ENCODE assay signal across 20 cellular contexts in genomic region chr11:74412733-74413359, GRCh38. TPM values are rescaled to one million over a fixed set of nuclear protein-coding genes. Genes with fewer than 3 reads are reported as not detected.
DNase-seq lines count a peak whose midpoint lies in the region; ATAC-seq, FAIRE-seq and TF ChIP-seq lines count a peak whose summit lies in the region.
"Had no signal": no experiment of that assay in that cellular context is flagged by ENCODE, and none has a peak within 500 bp of the region (broad histone marks: within the 10 kb centered on the region; RNA-seq: fewer than 3 reads in every experiment).

No MANE protein-coding gene starts in this region.

- H3K9me2 ChIP-seq in SK-N-SH: no peaks in the 10 kb centered on the region

- BruUV-seq in MCF 10A (replicated peaks; lab: Mats Ljungman, UMichigan): no TSS peak

- H4K20me1 ChIP-seq in astrocyte (ENCODE audit: insufficient read depth, low read length) (no peaks in the 10 kb centered on the region), SK-N-SH (ENCODE audit: insufficient read depth) (no peaks in the 10 kb centered on the region)

- TF ChIP-seq RAD21 in SK-N-SH (IDR thresholded peaks at IDR 0.05; ENCODE audit: low read length): no peak

- H3K27ac ChIP-seq in breast epithelium (no peak overlapping the region), astrocyte (ENCODE audit: low read depth, low read length) (no peak overlapping the region), SK-N-SH (ENCODE audit: low read depth in 2 of 2, low read length in 1 of 2) (no peak overlapping the region)
- H3K27ac ChIP-seq: HL-60 had no signal

- no peak overlapping the region for H3K4me3 Mint-ChIP-seq in MCF 10A (ENCODE audit: unreplicated experiment)
- H3K4me3 Mint-ChIP-seq in astrocyte (ENCODE audit: unreplicated experiment): no peak overlapping the region
- H3K4me3 Mint-ChIP-seq: HFFc6 had no signal

- H3K79me2 ChIP-seq in astrocyte (ENCODE audit: insufficient read depth, low read length) (no peaks in the 10 kb centered on the region), SK-N-SH (ENCODE audit: insufficient read depth) (no peaks in the 10 kb centered on the region)

- no peak for FAIRE-seq in astrocyte (lab: Jason Lieb, UNC)
- FAIRE-seq: GM19239, HepG2 had no signal

- intact Hi-C loops in breast epithelium (cut with DNase I; ENCODE audit: low total_unique reads): no loop called here
- intact Hi-C loops in MCF 10A (cut with micrococcal nuclease): no loop called here

- H3K36me3 ChIP-seq in breast epithelium: no peaks in the 10 kb centered on the region
- no peaks in the 10 kb centered on the region for H3K36me3 ChIP-seq in astrocyte (ENCODE audit: insufficient read depth, low read length)
- H3K36me3 ChIP-seq in SK-N-SH (replicated peaks in 1 of 2; ENCODE audit: control insufficient read depth in 1 of 2, insufficient read depth in 2 of 2, low read length in 1 of 2): no peaks in the 10 kb centered on the region
- H3K36me3 ChIP-seq: BE2C had no signal

- ATAC-seq in GM21786 (IDR thresholded peaks at IDR 0.05; ENCODE audit: unreplicated experiment): no peak
- ATAC-seq: HepG2 had no signal

- no peak for TF ChIP-seq POLR2A in breast epithelium (IDR thresholded peaks at IDR 0.05)

- H3K27me3 ChIP-seq in breast epithelium (no peaks in the 10 kb centered on the region), astrocyte (ENCODE audit: insufficient read depth, low read length) (no peaks in the 10 kb centered on the region), SK-N-SH (ENCODE audit: insufficient read depth) (no peaks in the 10 kb centered on the region)
- H3K27me3 ChIP-seq: BE2C had no signal

- H3K27me3 Mint-ChIP-seq in MCF 10A (ENCODE audit: insufficient read depth, unreplicated experiment): no peaks in the 10 kb centered on the region
- H3K27me3 Mint-ChIP-seq in astrocyte (ENCODE audit: low read depth, unreplicated experiment): no peaks in the 10 kb centered on the region

- H3K9ac ChIP-seq in astrocyte (ENCODE audit: low read length) (no peak overlapping the region), SK-N-SH (no peak overlapping the region)

- H3K27ac Mint-ChIP-seq in MCF 10A (ENCODE audit: low read depth, unreplicated experiment) (no peak overlapping the region), astrocyte (ENCODE audit: unreplicated experiment) (no peak overlapping the region)
- H3K27ac Mint-ChIP-seq: HFFc6 had no signal

- TF ChIP-seq CTCF in breast epithelium (IDR thresholded peaks at IDR 0.05) (no peak), MCF 10A (IDR thresholded peaks at IDR 0.05; ENCODE audit: unreplicated experiment) (no peak), astrocyte (IDR thresholded peaks at IDR 0.05; ENCODE audit: insufficient read depth, low read depth, low read length) (no peak), SK-N-SH (IDR thresholded peaks at IDR 0.05) (no peak)

- H3F3A ChIP-seq in SK-N-SH (replicated peaks; ENCODE audit: insufficient read depth): peaks cover 3% of the 10 kb centered on the region

- H3K36me3 Mint-ChIP-seq in MCF 10A (ENCODE audit: insufficient read depth, unreplicated experiment) (no peaks in the 10 kb centered on the region), astrocyte (ENCODE audit: low read depth, unreplicated experiment) (no peaks in the 10 kb centered on the region)

- H2AFZ ChIP-seq in astrocyte (ENCODE audit: low read depth, low read length) (peak overlapping the region; percentile 21), SK-N-SH (ENCODE audit: low read depth) (no peak overlapping the region)

- TF ChIP-seq EP300 in SK-N-SH (IDR thresholded peaks at IDR 0.05; ENCODE audit: borderline replicate concordance in 1 of 2, low read depth in 1 of 2, low read length in 1 of 2): no peak

- H3K9me3 ChIP-seq in breast epithelium (no peaks in the 10 kb centered on the region), astrocyte (ENCODE audit: insufficient read depth, low read depth, low read length) (no peaks in the 10 kb centered on the region), SK-N-SH (no peaks in the 10 kb centered on the region)
- H3K9me3 ChIP-seq: BE2C had no signal

- 88% methylated on average over 11 of the region's 11 CpGs for WGBS in SK-N-SH (ENCODE audit: low lambda C conversion rate)

- peak overlapping the region in 2 of 3 donors; percentile 22 to 29 for H3K4me3 ChIP-seq in breast epithelium
- no peak overlapping the region for H3K4me3 ChIP-seq in astrocyte (ENCODE audit: insufficient read depth, low read depth, low read length)
- no peak overlapping the region for H3K4me3 ChIP-seq in SK-N-SH (ENCODE audit: low read depth in 2 of 2, low read length in 1 of 2)

- H3K4me1 ChIP-seq in breast epithelium (peaks cover 0 to 8% of the 10 kb centered on the region in 2 donors), astrocyte (ENCODE audit: insufficient read depth, low read length) (peaks cover 12% of the 10 kb centered on the region), SK-N-SH (ENCODE audit: control insufficient read depth in 1 of 2, insufficient read depth in 2 of 2, low read depth in 1 of 2, low read length in 1 of 2) (peaks cover 0 to 6% of the 10 kb centered on the region in 2 experiments; a peak in 3 of 4 replicates)
- H3K4me1 ChIP-seq: BE2C had no signal

- CTCF ChIA-PET in MCF 10A (lab: Yijun Ruan, JAX) (no interaction called here), SK-N-SH (lab: Yijun Ruan, JAX) (interaction anchor here (1.0 to 1.2 kb wide), 2 partner anchors 24 to 313 kb away, joined by 3 read pairs; no protein-coding TSS in a partner anchor)

- no peak for DNase-seq in breast epithelium (ENCODE audit: low spot score in 2 of 2)
- no peak for DNase-seq in MCF 10A (ENCODE audit: unreplicated experiment)
- DNase-seq in astrocyte (ENCODE audit: low read depth): no peak
- DNase-seq in kidney tubule cell (ENCODE audit: low spot score): peak; percentile 66
- no peak for DNase-seq in NCI-H524 treated with DMSO at 0.1 percent for 48 hours (lab: John Stamatoyannopoulos, UW)
- no peak for DNase-seq in SK-N-SH
- DNase-seq: BE2C; H7; HFFc6; KBM-7; NCI-H1105 treated with DMSO at 0.1 percent for 48 hours; NCI-H2029 treated with DMSO at 0.1 percent for 48 hours; NCI-H226; NCI-H510A treated with DMSO at 0.1 percent for 48 hours; NCI-H774; NK-92 treated with Interleukin-12 subunit alpha and Interleukin-12 subunit beta, amount 100 ng/mL, for 24 hours had no signal

- POLR2A ChIA-PET in MCF 10A (lab: Yijun Ruan, JAX): interaction anchor here (1.1 to 1.4 kb wide), 2 partner anchors 9 to 14 kb away, joined by 4 to 6 read pairs; partner anchors contain the start of gene PGM2L1
- POLR2A ChIA-PET in SK-N-SH (lab: Yijun Ruan, JAX): no interaction called here

- H3K9me3 Mint-ChIP-seq in MCF 10A (ENCODE audit: unreplicated experiment) (no peaks in the 10 kb centered on the region), astrocyte (ENCODE audit: unreplicated experiment) (no peaks in the 10 kb centered on the region)
- H3K9me3 Mint-ChIP-seq: HFFc6 had no signal

- H3K4me2 ChIP-seq in astrocyte (ENCODE audit: low read length): no peak overlapping the region
- no peak overlapping the region for H3K4me2 ChIP-seq in SK-N-SH

- H3K4me1 Mint-ChIP-seq in MCF 10A (ENCODE audit: insufficient read depth, unreplicated experiment) (peaks cover 14% of the 10 kb centered on the region), astrocyte (ENCODE audit: low read depth, unreplicated experiment) (peaks cover 21% of the 10 kb centered on the region)

TF ChIP-seq in SK-N-SH, 30 proteins besides CTCF, POLR2A, EP300 and RAD21 (continues in another document):
- TF ChIP-seq FOXJ3 (CRISPR knock-in tag; IDR thresholded peaks at IDR 0.05) (no peak), TAF1 (IDR thresholded peaks at IDR 0.05; ENCODE audit: borderline replicate concordance, low read depth, low read length) (no peak), MXI1 (IDR thresholded peaks at IDR 0.05; ENCODE audit: low read depth, low read length) (no peak), NFIC (IDR thresholded peaks at IDR 0.05; ENCODE audit: borderline replicate concordance) (no peak), ELF1 (IDR thresholded peaks at IDR 0.05) (no peak), SMC3 (IDR thresholded peaks at IDR 0.05; ENCODE audit: low read depth, low read length) (no peak), MEF2A (IDR thresholded peaks at IDR 0.05; ENCODE audit: borderline replicate concordance, low read depth) (no peak), NRF1 (IDR thresholded peaks at IDR 0.05; ENCODE audit: low read depth, low read length) (no peak), USF1 (IDR thresholded peaks at IDR 0.05; ENCODE audit: borderline replicate concordance, low read depth) (no peak), YY1 (IDR thresholded peaks at IDR 0.05; ENCODE audit: low read depth) (no peak), GATA2 (CRISPR knock-in tag; IDR thresholded peaks at IDR 0.05) (no peak), FOSL2 (IDR thresholded peaks at IDR 0.05; ENCODE audit: borderline replicate concordance, low read depth) (no peak), RXRA (IDR thresholded peaks at IDR 0.05; ENCODE audit: borderline replicate concordance, low read depth) (no peak), RCOR1 (IDR thresholded peaks at IDR 0.05; ENCODE audit: low read length) (no peak)
- TF ChIP-seq, protein P1, sequence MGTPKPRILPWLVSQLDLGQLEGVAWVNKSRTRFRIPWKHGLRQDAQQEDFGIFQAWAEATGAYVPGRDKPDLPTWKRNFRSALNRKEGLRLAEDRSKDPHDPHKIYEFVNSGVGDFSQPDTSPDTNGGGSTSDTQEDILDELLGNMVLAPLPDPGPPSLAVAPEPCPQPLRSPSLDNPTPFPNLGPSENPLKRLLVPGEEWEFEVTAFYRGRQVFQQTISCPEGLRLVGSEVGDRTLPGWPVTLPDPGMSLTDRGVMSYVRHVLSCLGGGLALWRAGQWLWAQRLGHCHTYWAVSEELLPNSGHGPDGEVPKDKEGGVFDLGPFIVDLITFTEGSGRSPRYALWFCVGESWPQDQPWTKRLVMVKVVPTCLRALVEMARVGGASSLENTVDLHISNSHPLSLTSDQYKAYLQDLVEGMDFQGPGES (IDR thresholded peaks at IDR 0.05; ENCODE audit: low read depth, low read length): no peak

RNA-seq across cellular contexts. Expression of gene PGM2L1, which starts 14.6 kb away (rescaled TPM):
- 10 to 100 TPM in 1 of 3 donors, 1 to 10 TPM in 2; 2.1 to 13.5 (median 6.6) TPM for total RNA-seq in breast epithelium
- 0.59 and 0.75 TPM in 2 replicates for total RNA-seq in MCF 10A (2022)
- 41.0 and 43.6 TPM in 2 replicates for total RNA-seq in astrocyte
- 0.90 and 1.0 TPM in 2 replicates for polyA plus RNA-seq in SK-N-SH (2012; rRNA removed)
- 1.2 and 1.4 TPM in 2 replicates for polyA plus RNA-seq in SK-N-SH (2012; cell fraction: cytosol; rRNA removed)
- 1.4 and 1.6 TPM in 2 replicates for polyA plus RNA-seq in SK-N-SH (2012; cell fraction: nucleus; rRNA removed)

RNA-seq across cellular contexts. Expression of gene KCNE3, which starts 54.5 kb away (rescaled TPM):
- total RNA-seq in breast epithelium (10 to 100 TPM in 1 of 3 donors, 1 to 10 TPM in 2; 3.6 to 15.8 (median 4.7) TPM), MCF 10A (2022) (not detected in 2 replicates), astrocyte (0.31 and 0.59 TPM in 2 replicates)
- polyA plus RNA-seq in SK-N-SH (2012; rRNA removed): not detected in 2 replicates
- polyA plus RNA-seq in SK-N-SH (2012; cell fraction: cytosol; rRNA removed): not detected in 2 replicates
- polyA plus RNA-seq in SK-N-SH (2012; cell fraction: nucleus; rRNA removed): not detected in 2 replicates

Comparison
In these comparisons a context has a peak if more than half of its experiments do, and no peak if none do; other contexts are left out.
1. H3K4me3 ChIP-seq: peak in breast epithelium (2 of 3); none in astrocyte (single experiment) and SK-N-SH (0 of 2).